In genomic region chr10:124494050-124494807, GRCh38 we compare ENCODE assay signal across 17 cellular contexts. TPM values are rescaled to one million over a fixed set of nuclear protein-coding genes. Genes with fewer than 3 reads are reported as not detected.
A peak's percentile ranks its signal among the peaks of the same experiment; 100 is the strongest.
DNase-seq lines count a peak whose midpoint lies in the region; ATAC-seq and TF ChIP-seq lines count a peak whose summit lies in the region.
"Had no signal": no experiment of that assay in that cellular context is flagged by ENCODE, and none has a peak within 500 bp of the region (broad histone marks: within the 10 kb centered on the region; RNA-seq: fewer than 3 reads in every experiment).

No MANE protein-coding gene starts in this region.

- POLR2A ChIA-PET in CD8-positive, alpha-beta T cell (lab: Charles Lee) = interaction anchor here (1.3 kb wide), 1 partner anchor 33 kb away, joined by 4 read pairs; the partner anchor contains the start of gene LHPP

- CTCF ChIA-PET in CD8-positive, alpha-beta T cell (lab: Charles Lee) = no interaction called here

- peaks cover 6% of the 10 kb centered on the region for H3K4me1 ChIP-seq in CD8-positive, alpha-beta T cell (ENCODE audit: insufficient read depth, low read length)
- H3K4me1 ChIP-seq: sigmoid colon, SJSA1 had no signal

- TF ChIP-seq CTCF in CD8-positive, alpha-beta T cell (IDR thresholded peaks at IDR 0.05) = no peak

- no peaks in the 10 kb centered on the region for H3K36me3 ChIP-seq in CD8-positive, alpha-beta T cell (ENCODE audit: insufficient read depth, low read length)
- no peaks in the 10 kb centered on the region for H3K36me3 ChIP-seq in KOPT-K1 (ENCODE audit: insufficient read depth, low read length)
- H3K36me3 ChIP-seq: SJSA1 had no signal

- H3K36me3 Mint-ChIP-seq in CD8-positive, alpha-beta T cell = peaks cover 29% of the 10 kb centered on the region
- peaks cover 4% of the 10 kb centered on the region for H3K36me3 Mint-ChIP-seq in activated naive CD8-positive, alpha-beta T cell
- no peaks in the 10 kb centered on the region for H3K36me3 Mint-ChIP-seq in natural killer cell treated with Interleukin-12 subunit alpha and Interleukin-12 subunit beta and Interleukin-15 and Interleukin-18, amount 100 ng/mL, for 72 hours

- H3K27me3 ChIP-seq in CD8-positive, alpha-beta T cell (ENCODE audit: insufficient read depth, low read length) = no peaks in the 10 kb centered on the region
- H3K27me3 ChIP-seq: sigmoid colon, SJSA1 had no signal

- intact Hi-C loops in CD8-positive, alpha-beta T cell (cut with DNase I, micrococcal nuclease) = no loop called here

- no peaks in the 10 kb centered on the region for H3K27me3 Mint-ChIP-seq in CD8-positive, alpha-beta T cell (ENCODE audit: low read depth)
- H3K27me3 Mint-ChIP-seq in activated naive CD8-positive, alpha-beta T cell = no peaks in the 10 kb centered on the region
- no peaks in the 10 kb centered on the region for H3K27me3 Mint-ChIP-seq in natural killer cell treated with Interleukin-12 subunit alpha and Interleukin-12 subunit beta and Interleukin-15 and Interleukin-18, amount 100 ng/mL, for 72 hours

- H3K9me3 Mint-ChIP-seq in CD8-positive, alpha-beta T cell = no peaks in the 10 kb centered on the region
- no peaks in the 10 kb centered on the region for H3K9me3 Mint-ChIP-seq in activated naive CD8-positive, alpha-beta T cell (ENCODE audit: low read depth)
- H3K9me3 Mint-ChIP-seq in natural killer cell treated with Interleukin-12 subunit alpha and Interleukin-12 subunit beta and Interleukin-15 and Interleukin-18, amount 100 ng/mL, for 72 hours = no peaks in the 10 kb centered on the region
- H3K9me3 Mint-ChIP-seq: nephron progenitor cell had no signal

- H3K27ac ChIP-seq in CD8-positive, alpha-beta T cell (ENCODE audit: low read depth, low read length) = no peak overlapping the region
- peak overlapping the region; percentile 11 for H3K27ac ChIP-seq in KOPT-K1 (ENCODE audit: low read depth, low read length, poor library complexity, severe bottlenecking)
- H3K27ac ChIP-seq: sigmoid colon, SJSA1 had no signal

- H3K4me3 Mint-ChIP-seq in CD8-positive, alpha-beta T cell = peak overlapping the region; percentile 77
- H3K4me3 Mint-ChIP-seq in activated naive CD8-positive, alpha-beta T cell = peak overlapping the region; percentile 77
- peak overlapping the region; percentile 58 for H3K4me3 Mint-ChIP-seq in natural killer cell treated with Interleukin-12 subunit alpha and Interleukin-12 subunit beta and Interleukin-15 and Interleukin-18, amount 100 ng/mL, for 72 hours

- H3K27ac Mint-ChIP-seq in CD8-positive, alpha-beta T cell = peak overlapping the region; percentile 70
- H3K27ac Mint-ChIP-seq in activated naive CD8-positive, alpha-beta T cell = no peak overlapping the region
- H3K27ac Mint-ChIP-seq in natural killer cell treated with Interleukin-12 subunit alpha and Interleukin-12 subunit beta and Interleukin-15 and Interleukin-18, amount 100 ng/mL, for 72 hours = peak overlapping the region in 1 of 2 donors; percentile 58

- H3K9me3 ChIP-seq in CD8-positive, alpha-beta T cell (ENCODE audit: low read length) = no peaks in the 10 kb centered on the region
- no peaks in the 10 kb centered on the region for H3K9me3 ChIP-seq in KOPT-K1 (ENCODE audit: insufficient read depth, low read length, poor library complexity, severe bottlenecking)
- H3K9me3 ChIP-seq: sigmoid colon, SJSA1 had no signal

- H3K4me3 ChIP-seq in CD8-positive, alpha-beta T cell (ENCODE audit: low read depth, low read length) = peak overlapping the region; percentile 15
- H3K4me3 ChIP-seq: sigmoid colon, SJSA1 had no signal

- DNase-seq in CD8-positive, alpha-beta T cell = no peak
- no peak for DNase-seq in natural killer cell treated with Interleukin-12 subunit alpha and Interleukin-12 subunit beta and Interleukin-15 and Interleukin-18, amount 100 ng/mL, for 72 hours (ENCODE audit: low spot score)
- no peak for DNase-seq in hypothalamus (lab: John Stamatoyannopoulos, UW)
- DNase-seq: activated CD4-positive, CD25-positive, alpha-beta regulatory T cell; activated gamma-delta T cell; COR-L47; GF-D8; NCI-H82; nephron progenitor cell had no signal

- ATAC-seq in CD8-positive, alpha-beta T cell = peak; percentile 17
- peak in 1 of 2 donors; percentile 25 for ATAC-seq in natural killer cell treated with Interleukin-12 subunit alpha and Interleukin-12 subunit beta and Interleukin-15 and Interleukin-18, amount 100 ng/mL, for 72 hours
- ATAC-seq in HG02981 (IDR thresholded peaks at IDR 0.05; ENCODE audit: unreplicated experiment) (no peak), HG02938 (IDR thresholded peaks at IDR 0.05; ENCODE audit: unreplicated experiment) (no peak)
- ATAC-seq: left lobe of liver had no signal

- peaks cover 10% of the 10 kb centered on the region for H3K4me1 Mint-ChIP-seq in CD8-positive, alpha-beta T cell (ENCODE audit: low read depth)
- peaks cover 18% of the 10 kb centered on the region for H3K4me1 Mint-ChIP-seq in activated naive CD8-positive, alpha-beta T cell (ENCODE audit: low read depth)
- H3K4me1 Mint-ChIP-seq in natural killer cell treated with Interleukin-12 subunit alpha and Interleukin-12 subunit beta and Interleukin-15 and Interleukin-18, amount 100 ng/mL, for 72 hours (ENCODE audit: low read depth in 2 of 2) = peaks cover 0 to 3% of the 10 kb centered on the region in 2 donors

RNA-seq across cellular contexts. Expression of gene LHPP, which starts 32.6 kb away (rescaled TPM):
- total RNA-seq in CD8-positive, alpha-beta T cell = 10 to 100 TPM; 14.4 to 17.3 TPM
- total RNA-seq in natural killer cell treated with Interleukin-12 subunit alpha and Interleukin-12 subunit beta and Interleukin-15 and Interleukin-18, amount 100 ng/mL, for 72 hours = 1 to 10 TPM; 4.4 to 6.1 TPM

RNA-seq across cellular contexts. Expression of gene NKX1-2, which starts 44.4 kb away (rescaled TPM):
- total RNA-seq in CD8-positive, alpha-beta T cell = not detected
- not detected for total RNA-seq in natural killer cell treated with Interleukin-12 subunit alpha and Interleukin-12 subunit beta and Interleukin-15 and Interleukin-18, amount 100 ng/mL, for 72 hours
- total RNA-seq: sigmoid colon, SJSA1, subcutaneous adipose tissue had no signal
